12 cellular contexts compared by ENCODE assay signal in genomic region chr6:87879144-87879861, GRCh38.
DNase-seq lines count a peak whose midpoint lies in the region; ATAC-seq lines count a peak whose summit lies in the region.
"Had no signal": no experiment of that assay in that cellular context is flagged by ENCODE, and none has a peak within 500 bp of the region (broad histone marks: within the 10 kb centered on the region; RNA-seq: fewer than 3 reads in every experiment).

No MANE protein-coding gene starts in this region.

- no peak overlapping the region for H3K4me3 Mint-ChIP-seq in memory B cell
- H3K4me3 Mint-ChIP-seq: stimulated activated naive CD8-positive, alpha-beta T cell treated with anti-CD3 and anti-CD28 coated beads, Interleukin-15, Interleukin-2, amounts not matched to agents 100 ng/mL and 50 ng/mL, for 24 hours had no signal

- peak; percentile 98 for DNase-seq in NAMALWA (ENCODE audit: low spot score)
- DNase-seq in memory B cell (ENCODE audit: low spot score in 2 of 2), result no peak
- DNase-seq in NCI-H2081 treated with DMSO at 0.1 percent for 48 hours (lab: John Stamatoyannopoulos, UW), result no peak
- no peak for DNase-seq in SKM-1 treated with dmso at 0.1 percent for 144 hours (lab: John Stamatoyannopoulos, UW; ENCODE audit: unreplicated experiment)
- DNase-seq in NCI-H1105 (lab: John Stamatoyannopoulos, UW), result no peak
- DNase-seq: EL, NCI-H1105 treated with DMSO at 0.1 percent for 48 hours, SK-N-SH had no signal

- ATAC-seq in GM18861 (IDR thresholded peaks at IDR 0.05; ENCODE audit: unreplicated experiment) (peak; percentile 70), HG02610 (IDR thresholded peaks at IDR 0.05; ENCODE audit: unreplicated experiment) (peak; percentile 84), memory B cell (ENCODE audit: low read depth) (peak; percentile 80), HG03521 (IDR thresholded peaks at IDR 0.05; ENCODE audit: unreplicated experiment) (no peak)

- H3K27ac Mint-ChIP-seq in memory B cell, result no peak overlapping the region
- H3K27ac Mint-ChIP-seq: stimulated activated naive CD8-positive, alpha-beta T cell treated with anti-CD3 and anti-CD28 coated beads, Interleukin-15, Interleukin-2, amounts not matched to agents 100 ng/mL and 50 ng/mL, for 24 hours had no signal

- no peaks in the 10 kb centered on the region for H3K9me3 Mint-ChIP-seq in memory B cell

- no peaks in the 10 kb centered on the region for H3K4me1 Mint-ChIP-seq in memory B cell

- H3K36me3 Mint-ChIP-seq in memory B cell, result no peaks in the 10 kb centered on the region

- H3K27me3 Mint-ChIP-seq in memory B cell, result no peaks in the 10 kb centered on the region
